Comparison of ENCODE assay signal across 28 cellular contexts in the genomic region with DNA sequence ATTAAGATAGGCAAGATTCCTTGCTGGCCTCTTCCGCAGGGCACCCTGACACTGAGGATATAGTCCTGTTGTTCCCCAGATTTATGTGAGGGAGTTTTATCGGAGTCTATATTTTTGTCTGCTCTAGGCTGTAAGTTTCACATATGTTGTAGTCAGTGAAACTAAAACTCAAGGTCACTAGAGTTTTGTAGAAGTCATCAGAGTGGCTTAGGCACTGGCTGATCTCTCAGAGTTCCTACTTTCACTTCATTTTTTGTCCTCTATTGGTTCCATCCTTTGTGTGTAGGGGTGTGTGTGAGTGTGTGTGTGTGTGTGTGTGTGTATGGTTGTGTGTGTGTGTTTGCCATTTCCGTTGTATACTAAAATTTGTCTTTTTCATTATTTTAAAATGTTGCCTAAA.
"Had no signal": no experiment of that assay in that cellular context is flagged by ENCODE, and none has a peak within 500 bp of the region (broad histone marks: within the 10 kb centered on the region; RNA-seq: fewer than 3 reads in every experiment).

No MANE protein-coding gene starts in this region.

- H3K9me3 Mint-ChIP-seq: nephron; neural crest cell; stimulated activated effector memory CD8-positive, alpha-beta T cell treated with anti-CD3 and anti-CD28 coated beads, Interleukin-12 subunit alpha, Interleukin-12 subunit beta, amount 100 ng/mL, for 72 hours had no signal

- H3K27ac ChIP-seq: left lung, lower lobe of right lung, pancreas, prostate gland, skin epidermis, spleen, suprapubic skin, thoracic aorta, tibial artery, upper lobe of right lung had no signal

- ATAC-seq: left colon; left lung; lower lobe of right lung; naive thymus-derived CD8-positive, alpha-beta T cell; pancreas; right cardiac atrium; sciatic nerve; stimulated activated effector memory CD8-positive, alpha-beta T cell treated with anti-CD3 and anti-CD28 coated beads, Interleukin-12 subunit alpha, Interleukin-12 subunit beta, amount 100 ng/mL, for 72 hours; upper lobe of right lung had no signal

- H3K4me1 Mint-ChIP-seq: immature natural killer cell; naive thymus-derived CD8-positive, alpha-beta T cell; nephron; neural crest cell; stimulated activated effector memory CD8-positive, alpha-beta T cell treated with anti-CD3 and anti-CD28 coated beads, Interleukin-12 subunit alpha, Interleukin-12 subunit beta, amount 100 ng/mL, for 72 hours had no signal

- H3K27ac Mint-ChIP-seq: immature natural killer cell; naive thymus-derived CD8-positive, alpha-beta T cell; nephron; stimulated activated effector memory CD8-positive, alpha-beta T cell treated with anti-CD3 and anti-CD28 coated beads, Interleukin-12 subunit alpha, Interleukin-12 subunit beta, amount 100 ng/mL, for 72 hours; stimulated activated naive CD8-positive, alpha-beta T cell treated with anti-CD3 and anti-CD28 coated beads, Interleukin-15, Interleukin-2, amounts not matched to agents 100 ng/mL and 50 ng/mL, for 24 hours had no signal

- H3K9me3 ChIP-seq: left lung, lower lobe of right lung, pancreas, prostate gland, suprapubic skin, thoracic aorta, tibial artery, upper lobe of right lung had no signal

- H3K36me3 Mint-ChIP-seq: immature natural killer cell; naive thymus-derived CD8-positive, alpha-beta T cell; stimulated activated effector memory CD8-positive, alpha-beta T cell treated with anti-CD3 and anti-CD28 coated beads, Interleukin-12 subunit alpha, Interleukin-12 subunit beta, amount 100 ng/mL, for 72 hours had no signal

- H3K4me1 ChIP-seq: left lung, lower lobe of right lung, pancreas, prostate gland, spleen, suprapubic skin, tibial artery, upper lobe of right lung had no signal

- H3K4me3 Mint-ChIP-seq: immature natural killer cell; naive thymus-derived CD8-positive, alpha-beta T cell; nephron; neural crest cell; stimulated activated effector memory CD8-positive, alpha-beta T cell treated with anti-CD3 and anti-CD28 coated beads, Interleukin-12 subunit alpha, Interleukin-12 subunit beta, amount 100 ng/mL, for 72 hours; stimulated activated naive CD8-positive, alpha-beta T cell treated with anti-CD3 and anti-CD28 coated beads, Interleukin-15, Interleukin-2, amounts not matched to agents 100 ng/mL and 50 ng/mL, for 24 hours had no signal

- DNase-seq: immature natural killer cell; kidney; left colon; left lung; lower lobe of right lung; mammary epithelial cell; mesenchymal stem cell; naive thymus-derived CD8-positive, alpha-beta T cell; nucleus accumbens; pancreas; posterior cingulate gyrus; retina; right cardiac atrium; spleen; stimulated activated CD4-positive, alpha-beta T cell treated with anti-CD3 and anti-CD28 coated beads, Interleukin-4, amount 100 ng/mL, for 24 hours; stimulated activated naive CD4-positive, alpha-beta T cell; tibial artery; trophoblast cell; upper lobe of right lung had no signal

- H3K4me3 ChIP-seq: left lung, lower lobe of right lung, pancreas, prostate gland, skin epidermis, spleen, suprapubic skin, thoracic aorta, tibial artery, upper lobe of right lung had no signal

- H3K27me3 ChIP-seq: left lung, pancreas, spleen, suprapubic skin, tibial artery, upper lobe of right lung had no signal

- H3K36me3 ChIP-seq: left lung, lower lobe of right lung, pancreas, prostate gland, spleen, suprapubic skin, thoracic aorta, tibial artery, upper lobe of right lung had no signal

- H3K27me3 Mint-ChIP-seq: naive thymus-derived CD8-positive, alpha-beta T cell; stimulated activated naive CD8-positive, alpha-beta T cell treated with anti-CD3 and anti-CD28 coated beads, Interleukin-15, Interleukin-2, amounts not matched to agents 100 ng/mL and 50 ng/mL, for 24 hours had no signal
